In the genomic region with DNA sequence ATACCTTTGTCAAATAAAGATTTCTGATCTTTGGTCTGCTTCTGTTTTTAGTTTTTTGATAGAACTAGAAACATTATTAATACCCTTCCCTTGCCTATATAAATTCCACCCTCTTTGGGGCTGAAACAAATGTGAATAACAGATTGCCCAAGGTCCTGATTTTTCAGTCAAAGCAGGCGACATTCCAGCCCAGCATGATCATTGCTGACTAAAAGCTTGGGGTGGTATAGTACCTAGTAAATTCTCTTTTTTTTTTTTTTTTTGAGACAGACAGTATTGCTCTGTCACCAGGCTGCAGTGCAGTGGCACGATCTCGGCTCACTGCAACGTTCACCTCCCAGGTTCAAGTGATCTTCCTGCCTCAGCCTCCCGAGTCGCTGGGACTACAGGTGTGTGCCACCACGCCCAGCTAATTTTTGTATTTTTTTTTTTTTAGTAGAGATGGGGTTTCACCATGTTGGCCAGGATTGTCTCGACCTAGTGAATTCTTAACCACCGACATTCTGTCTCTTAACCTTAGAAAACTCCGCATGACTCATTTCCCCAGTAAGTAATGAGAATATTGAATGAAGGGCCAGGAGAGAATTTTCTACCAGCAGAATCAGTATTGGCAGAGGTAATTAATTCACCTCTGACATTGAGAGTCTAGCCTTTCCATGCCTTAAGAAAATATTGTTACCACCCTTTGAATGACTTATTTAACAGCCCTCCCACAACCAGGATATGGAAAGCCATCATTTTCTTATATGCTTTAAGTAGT, we compare ENCODE assay signal across 23 cellular contexts.
"Had no signal": no experiment of that assay in that cellular context is flagged by ENCODE, and none has a peak within 500 bp of the region (broad histone marks: within the 10 kb centered on the region; RNA-seq: fewer than 3 reads in every experiment).

No MANE protein-coding gene starts in this region.

- H3K9me3 Mint-ChIP-seq: WTC11 had no signal

- H3K27ac Mint-ChIP-seq: activated CD8-positive, alpha-beta T cell treated with anti-CD3 and anti-CD28 coated beads for 36 hours; activated naive CD4-positive, alpha-beta T cell treated with anti-CD3 and anti-CD28 coated beads, Interleukin-2, amount 50 U/mL, for 72 hours; T-helper 17 cell; WTC11 had no signal

- H3K36me3 ChIP-seq: breast epithelium, pancreas, transverse colon had no signal

- H3K9me3 ChIP-seq: breast epithelium, esophagus squamous epithelium, heart right ventricle, lower lobe of right lung, pancreas, transverse colon, vagina had no signal

- H3K4me1 Mint-ChIP-seq: naive B cell, T-helper 17 cell, WTC11 had no signal

- H3K27ac ChIP-seq: breast epithelium, esophagus squamous epithelium, lower lobe of right lung, pancreas, skin epidermis, transverse colon, vagina had no signal

- H3K4me3 ChIP-seq: breast epithelium, esophagus squamous epithelium, heart right ventricle, lower lobe of right lung, pancreas, skin epidermis, transverse colon, vagina had no signal

- FAIRE-seq: pancreas had no signal

- H3K27me3 ChIP-seq: breast epithelium, esophagus squamous epithelium, heart right ventricle, pancreas, transverse colon, vagina had no signal

- H3K4me3 Mint-ChIP-seq: activated CD8-positive, alpha-beta T cell treated with anti-CD3 and anti-CD28 coated beads for 36 hours; naive B cell; T-helper 17 cell; WTC11 had no signal

- H3K27me3 Mint-ChIP-seq: activated CD8-positive, alpha-beta T cell treated with anti-CD3 and anti-CD28 coated beads for 36 hours; T-helper 17 cell had no signal

- DNase-seq: activated CD4-positive, alpha-beta T cell treated with anti-CD3 and anti-CD28 coated beads for 4 hours; activated CD8-positive, alpha-beta memory T cell treated with anti-CD3 and anti-CD28 coated beads, Interleukin-2, amount 50 U/mL, for 4 hours; activated CD8-positive, alpha-beta T cell treated with anti-CD3 and anti-CD28 coated beads for 36 hours; activated gamma-delta T cell; activated T-cell treated with anti-CD3 and anti-CD28 coated beads, Interleukin-2, amount 50 U/mL, for 48 hours; esophagus squamous epithelium; foreskin melanocyte; heart right ventricle; left colon; lower lobe of right lung; naive B cell; pancreas; stimulated activated CD4-positive, alpha-beta T cell treated with anti-CD3 and anti-CD28 coated beads, Interleukin-15, amount 100 ng/mL, for 24 hours; stimulated activated CD4-positive, alpha-beta T cell treated with anti-CD3 and anti-CD28 coated beads, Interleukin-4, amount 100 ng/mL, for 1 hour; stimulated activated naive CD4-positive, alpha-beta T cell treated with Interleukin-2 at 50 U/mL for 16 hours; substantia nigra; T-helper 17 cell; transverse colon had no signal

- H3K36me3 Mint-ChIP-seq: naive B cell had no signal

- H3K4me1 ChIP-seq: breast epithelium, transverse colon, vagina had no signal

- ATAC-seq: activated CD8-positive, alpha-beta T cell treated with anti-CD3 and anti-CD28 coated beads for 36 hours; activated naive CD4-positive, alpha-beta T cell treated with anti-CD3 and anti-CD28 coated beads, Interleukin-2, amount 50 U/mL, for 72 hours; heart right ventricle; left colon; lower lobe of right lung; pancreas; T-helper 17 cell; WTC11 had no signal
